1 cellular context compared by ENCODE assay signal in the genomic region with DNA sequence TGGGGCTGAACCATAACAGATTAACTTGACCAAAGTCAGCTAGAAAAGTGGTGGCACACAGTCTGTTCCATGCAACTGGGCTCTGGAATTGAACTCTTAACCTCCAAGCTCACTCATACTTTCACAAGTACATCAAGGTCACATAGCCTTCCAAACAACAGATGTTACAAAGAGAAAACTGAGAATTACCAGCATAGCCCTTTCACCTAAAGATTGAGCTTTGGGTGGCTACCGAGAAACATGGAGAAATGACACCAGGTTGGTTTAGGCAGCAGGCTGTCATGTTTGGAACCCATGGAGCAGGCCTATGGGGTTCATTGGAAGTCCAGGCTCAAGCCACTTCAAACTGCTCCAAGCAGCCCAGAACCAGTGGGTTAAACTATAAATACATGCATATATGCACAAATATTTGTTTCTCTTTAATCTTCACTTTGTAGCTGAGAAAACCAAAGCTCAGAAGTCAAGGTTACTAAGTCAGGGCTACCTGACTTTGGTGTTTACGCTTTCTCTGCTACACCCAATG.
TF ChIP-seq lines count a peak whose summit lies in the region.

No MANE protein-coding gene starts in this region.

TF ChIP-seq in HepG2, 621 proteins besides CTCF, POLR2A, EP300 and RAD21 (continued from another document and continues in another):
- TF ChIP-seq, protein P1, sequence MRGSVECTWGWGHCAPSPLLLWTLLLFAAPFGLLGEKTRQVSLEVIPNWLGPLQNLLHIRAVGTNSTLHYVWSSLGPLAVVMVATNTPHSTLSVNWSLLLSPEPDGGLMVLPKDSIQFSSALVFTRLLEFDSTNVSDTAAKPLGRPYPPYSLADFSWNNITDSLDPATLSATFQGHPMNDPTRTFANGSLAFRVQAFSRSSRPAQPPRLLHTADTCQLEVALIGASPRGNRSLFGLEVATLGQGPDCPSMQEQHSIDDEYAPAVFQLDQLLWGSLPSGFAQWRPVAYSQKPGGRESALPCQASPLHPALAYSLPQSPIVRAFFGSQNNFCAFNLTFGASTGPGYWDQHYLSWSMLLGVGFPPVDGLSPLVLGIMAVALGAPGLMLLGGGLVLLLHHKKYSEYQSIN (CRISPR knock-in tag; IDR thresholded peaks at IDR 0.05; ENCODE audit: borderline replicate concordance), result no peak
- TF ChIP-seq ZNF317 (CRISPR knock-in tag; IDR thresholded peaks at IDR 0.05), result no peak
- TF ChIP-seq ELF1 (CRISPR knock-in tag; IDR thresholded peaks at IDR 0.05), result no peak
- peak; percentile 48; the same call in 1 of the 2 replicates for TF ChIP-seq FOXO1 (CRISPR knock-in tag; IDR thresholded peaks at IDR 0.05)
- no peak for TF ChIP-seq ZNF781 (CRISPR knock-in tag; IDR thresholded peaks at IDR 0.05; ENCODE audit: borderline replicate concordance, not compliant biosample characterization)
- TF ChIP-seq ZSCAN29 (CRISPR knock-in tag; conservative IDR thresholded peaks at IDR 0.05), result no peak
- TF ChIP-seq, protein P2, sequence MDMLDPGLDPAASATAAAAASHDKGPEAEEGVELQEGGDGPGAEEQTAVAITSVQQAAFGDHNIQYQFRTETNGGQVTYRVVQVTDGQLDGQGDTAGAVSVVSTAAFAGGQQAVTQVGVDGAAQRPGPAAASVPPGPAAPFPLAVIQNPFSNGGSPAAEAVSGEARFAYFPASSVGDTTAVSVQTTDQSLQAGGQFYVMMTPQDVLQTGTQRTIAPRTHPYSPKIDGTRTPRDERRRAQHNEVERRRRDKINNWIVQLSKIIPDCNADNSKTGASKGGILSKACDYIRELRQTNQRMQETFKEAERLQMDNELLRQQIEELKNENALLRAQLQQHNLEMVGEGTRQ (IDR thresholded peaks at IDR 0.05; ENCODE audit: low read depth, low read length), result no peak
- TF ChIP-seq, protein P2 (CRISPR knock-in tag; IDR thresholded peaks at IDR 0.05; ENCODE audit: borderline replicate concordance), result no peak
- TF ChIP-seq ZBTB44 (CRISPR knock-in tag; IDR thresholded peaks at IDR 0.05), result no peak
- no peak for TF ChIP-seq HNRNPLL (IDR thresholded peaks at IDR 0.05; ENCODE audit: low read depth, low read length, poor library complexity, severe bottlenecking)
- TF ChIP-seq SP5 (CRISPR knock-in tag; IDR thresholded peaks at IDR 0.05; ENCODE audit: borderline replicate concordance, low read depth), result no peak
- TF ChIP-seq AHR (CRISPR knock-in tag; IDR thresholded peaks at IDR 0.05), result no peak
- no peak for TF ChIP-seq PRMT3 (CRISPR knock-in tag; IDR thresholded peaks at IDR 0.05; ENCODE audit: borderline replicate concordance, low read depth)
- TF ChIP-seq ZNF607 (CRISPR knock-in tag; IDR thresholded peaks at IDR 0.05; ENCODE audit: borderline replicate concordance), result no peak
- TF ChIP-seq PITX1 (CRISPR knock-in tag; IDR thresholded peaks at IDR 0.05), result no peak
- no peak for TF ChIP-seq NONO (IDR thresholded peaks at IDR 0.05)
- no peak for TF ChIP-seq NONO (CRISPR knock-in tag; conservative IDR thresholded peaks at IDR 0.05)
- no peak for TF ChIP-seq ZNF280D (CRISPR knock-in tag; IDR thresholded peaks at IDR 0.05)
- no peak for TF ChIP-seq ZNF264 (CRISPR knock-in tag; IDR thresholded peaks at IDR 0.05)
- TF ChIP-seq ZNF570 (CRISPR knock-in tag; IDR thresholded peaks at IDR 0.05; ENCODE audit: borderline replicate concordance), result no peak
- TF ChIP-seq SKI (IDR thresholded peaks at IDR 0.05; ENCODE audit: partially characterized antibody), result no peak
- no peak for TF ChIP-seq NFKBIZ (CRISPR knock-in tag; IDR thresholded peaks at IDR 0.05)
- TF ChIP-seq KLF9 (CRISPR knock-in tag; IDR thresholded peaks at IDR 0.05; ENCODE audit: low read depth), result no peak
- TF ChIP-seq NR2C2 (CRISPR knock-in tag; IDR thresholded peaks at IDR 0.05; ENCODE audit: borderline replicate concordance), result peak; percentile 48; the same call in 1 of the 2 replicates
- TF ChIP-seq RERE (CRISPR knock-in tag; IDR thresholded peaks at IDR 0.05; ENCODE audit: low read depth), result no peak
- peak; percentile 74 for TF ChIP-seq TBX2 (CRISPR knock-in tag; IDR thresholded peaks at IDR 0.05; ENCODE audit: borderline replicate concordance)
- TF ChIP-seq ZBED4 (CRISPR knock-in tag; IDR thresholded peaks at IDR 0.05; ENCODE audit: borderline replicate concordance), result no peak
- no peak for TF ChIP-seq MATR3 (CRISPR knock-in tag; IDR thresholded peaks at IDR 0.05)
- no peak for TF ChIP-seq DNMT3B (CRISPR knock-in tag; conservative IDR thresholded peaks at IDR 0.05)
- TF ChIP-seq ZNF121 (CRISPR knock-in tag; IDR thresholded peaks at IDR 0.05), result no peak
- peak; percentile 34; the same call in 1 of the 2 replicates for TF ChIP-seq SAP130 (CRISPR knock-in tag; IDR thresholded peaks at IDR 0.05; ENCODE audit: low read depth)
- TF ChIP-seq TAF1 (CRISPR knock-in tag; IDR thresholded peaks at IDR 0.05), result no peak; the same call in 1 of the 2 replicates
- TF ChIP-seq ZFP37 (CRISPR knock-in tag; IDR thresholded peaks at IDR 0.05; ENCODE audit: borderline replicate concordance), result no peak
- 0 out of 2 replicates have a peak, but pooled peaks have one; percentile 11 for TF ChIP-seq ZNF792 (CRISPR knock-in tag; IDR thresholded peaks at IDR 0.05)
- TF ChIP-seq CERS6 (CRISPR knock-in tag; IDR thresholded peaks at IDR 0.05), result no peak
- TF ChIP-seq ZNF468 (CRISPR knock-in tag; IDR thresholded peaks at IDR 0.05), result no peak
- TF ChIP-seq ZNF234 (CRISPR knock-in tag; conservative IDR thresholded peaks at IDR 0.05), result no peak
- TF ChIP-seq ARID3A (IDR thresholded peaks at IDR 0.05; ENCODE audit: low read depth, low read length), result peak; percentile 53; the same call in 1 of the 2 replicates
- no peak for TF ChIP-seq ZFP41 (CRISPR knock-in tag; IDR thresholded peaks at IDR 0.05; ENCODE audit: borderline replicate concordance)
- no peak for TF ChIP-seq KDM5A (IDR thresholded peaks at IDR 0.05; ENCODE audit: borderline replicate concordance, low read length)
